7 cellular contexts compared by ENCODE assay signal in the genomic region with DNA sequence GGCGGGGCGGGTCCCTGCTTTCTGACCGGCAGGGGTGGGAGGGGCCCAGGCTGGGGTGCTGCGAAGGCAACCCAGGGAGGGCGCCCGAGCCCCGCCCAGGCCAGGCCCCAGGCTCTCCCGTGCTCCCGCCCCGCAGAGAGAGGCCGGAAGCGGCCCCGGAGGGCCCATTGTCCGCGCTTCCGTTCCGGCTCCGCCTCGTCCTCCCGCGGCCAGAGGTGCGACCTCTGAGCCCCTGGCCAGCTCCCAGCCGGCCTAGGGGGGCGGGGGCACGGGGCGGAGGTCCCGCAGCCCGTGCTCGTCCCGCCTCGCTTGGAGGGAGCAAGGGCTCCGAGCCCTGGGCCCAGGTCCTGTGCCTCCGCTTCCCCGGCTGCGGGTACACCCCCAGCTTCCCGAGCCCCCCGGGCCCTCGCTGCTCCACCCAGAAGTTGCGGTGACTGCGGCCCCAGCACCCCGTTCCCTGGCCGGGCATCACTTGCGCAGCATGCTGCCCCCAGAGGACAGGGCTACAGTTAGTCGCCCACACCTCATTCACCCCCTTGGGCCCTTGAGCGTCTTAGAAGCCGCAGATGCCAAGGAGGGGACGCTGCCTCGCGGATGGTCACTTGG. TPM values are rescaled to one million over a fixed set of nuclear protein-coding genes. Genes with fewer than 3 reads are reported as not detected.
A peak's percentile ranks its signal among the peaks of the same experiment; 100 is the strongest.
DNase-seq lines count a peak whose midpoint lies in the region; ATAC-seq and TF ChIP-seq lines count a peak whose summit lies in the region.

No MANE protein-coding gene starts in this region.

- H3K9me3 ChIP-seq in body of pancreas, result no peaks in the 10 kb centered on the region
- H3K9me3 ChIP-seq in iPS-18c (ENCODE audit: control insufficient read depth, insufficient read depth, low read length), result no peaks in the 10 kb centered on the region
- no peaks in the 10 kb centered on the region for H3K9me3 ChIP-seq in skeletal muscle tissue (ENCODE audit: control insufficient read depth in 3 of 3, low read length in 3 of 3)

- H3K27ac ChIP-seq in body of pancreas (peak overlapping the region; percentile 86 to 97 (median 94)), skeletal muscle tissue (ENCODE audit: low read depth, low read length) (peak overlapping the region; percentile 95)

- TF ChIP-seq RAD21 in Ishikawa (IDR thresholded peaks at IDR 0.05; ENCODE audit: low read depth), result peak; percentile 13; the same call in 1 of the 2 replicates

- intact Hi-C loops in body of pancreas (cut with DNase I), result loop anchor here (5.0 kb wide), 1 partner anchor 305 kb away; no protein-coding TSS in a partner anchor

- DNase-seq in GM12864 (ENCODE audit: low read depth) (peak; percentile 30), T-helper 2 cell (peak in 4 of 5 experiments; percentile 34 to 67 (median 46)), body of pancreas (peak; percentile 91 to 97 (median 94))

- H3K4me3 ChIP-seq in GM12864 (ENCODE audit: low read depth, low read length), result peak overlapping the region; percentile 62
- peak overlapping the region; percentile 28 to 46 for H3K4me3 ChIP-seq in body of pancreas
- H3K4me3 ChIP-seq in iPS-18c (ENCODE audit: insufficient read depth, low read depth, low read length), result peak overlapping the region; percentile 75
- peak overlapping the region; percentile 77 to 88 (median 85) for H3K4me3 ChIP-seq in skeletal muscle tissue (ENCODE audit: low read length in 3 of 3)

- ATAC-seq in GM21723 (IDR thresholded peaks at IDR 0.05; ENCODE audit: unreplicated experiment), result peak; percentile 95
- ATAC-seq in body of pancreas, result peak; percentile 90

- H3K9ac ChIP-seq in skeletal muscle tissue (ENCODE audit: low read depth in 1 of 3, low read length in 3 of 3), result peak overlapping the region; percentile 88 to 91 (median 89)

- peak; percentile 75 to 91 (median 88) for TF ChIP-seq POLR2A in body of pancreas (IDR thresholded peaks at IDR 0.05)

- peak; percentile 45; the same call in 1 of the 2 replicates for TF ChIP-seq EP300 in Ishikawa (IDR thresholded peaks at IDR 0.05; ENCODE audit: borderline replicate concordance)

- H3K36me3 ChIP-seq in body of pancreas (replicated peaks in 1 of 2; ENCODE audit: insufficient read depth in 1 of 2, low read depth in 2 of 2) (no peaks in the 10 kb centered on the region), skeletal muscle tissue (ENCODE audit: control insufficient read depth in 3 of 3, insufficient read depth in 3 of 3, low read length in 3 of 3) (no peaks in the 10 kb centered on the region)

- 0% methylated on average over 8 to 35 of the region's 49 CpGs for WGBS in body of pancreas, 2 donors

- H3K4me1 ChIP-seq in body of pancreas (peaks cover 53% of the 10 kb centered on the region), skeletal muscle tissue (ENCODE audit: control insufficient read depth in 3 of 3, insufficient read depth in 3 of 3, low read length in 3 of 3) (peaks cover 51 to 55% (median 54%) of the 10 kb centered on the region in 3 donors)

- H3K27me3 ChIP-seq in body of pancreas (no peaks in the 10 kb centered on the region), skeletal muscle tissue (ENCODE audit: control insufficient read depth in 3 of 3, insufficient read depth in 3 of 3, low read length in 3 of 3) (no peaks in the 10 kb centered on the region)

- TF ChIP-seq CTCF in GM12864 (IDR thresholded peaks at IDR 0.05; ENCODE audit: low read depth, low read length, missing control alignments) (no peak), body of pancreas (IDR thresholded peaks at IDR 0.05) (peak in 3 of 7 experiments; percentile 1 to 23 (median 5))

TF ChIP-seq in Ishikawa, 13 proteins besides CTCF, POLR2A, EP300 and RAD21:
- TF ChIP-seq CREB1 (IDR thresholded peaks at IDR 0.05; ENCODE audit: low read depth) (no peak), YY1 (IDR thresholded peaks at IDR 0.05; ENCODE audit: low read depth) (peak; percentile 49; the same call in 1 of the 2 replicates), ZBTB7A (IDR thresholded peaks at IDR 0.05; ENCODE audit: low read depth) (peak; percentile 90), TCF12 (IDR thresholded peaks at IDR 0.05; ENCODE audit: low read depth) (peak; percentile 80), TAF1 (IDR thresholded peaks at IDR 0.05; ENCODE audit: low read depth) (peak; percentile 19; the same call in 1 of the 2 replicates), NFIC (IDR thresholded peaks at IDR 0.05) (no peak; the same call in 1 of the 2 replicates), TEAD4 (IDR thresholded peaks at IDR 0.05) (0 out of 2 replicates have a peak, but pooled peaks have one; percentile 20)
- TF ChIP-seq, protein P1, sequence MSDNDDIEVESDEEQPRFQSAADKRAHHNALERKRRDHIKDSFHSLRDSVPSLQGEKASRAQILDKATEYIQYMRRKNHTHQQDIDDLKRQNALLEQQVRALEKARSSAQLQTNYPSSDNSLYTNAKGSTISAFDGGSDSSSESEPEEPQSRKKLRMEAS (IDR thresholded peaks at IDR 0.05), result peak; percentile 43
- TF ChIP-seq, protein P2, sequence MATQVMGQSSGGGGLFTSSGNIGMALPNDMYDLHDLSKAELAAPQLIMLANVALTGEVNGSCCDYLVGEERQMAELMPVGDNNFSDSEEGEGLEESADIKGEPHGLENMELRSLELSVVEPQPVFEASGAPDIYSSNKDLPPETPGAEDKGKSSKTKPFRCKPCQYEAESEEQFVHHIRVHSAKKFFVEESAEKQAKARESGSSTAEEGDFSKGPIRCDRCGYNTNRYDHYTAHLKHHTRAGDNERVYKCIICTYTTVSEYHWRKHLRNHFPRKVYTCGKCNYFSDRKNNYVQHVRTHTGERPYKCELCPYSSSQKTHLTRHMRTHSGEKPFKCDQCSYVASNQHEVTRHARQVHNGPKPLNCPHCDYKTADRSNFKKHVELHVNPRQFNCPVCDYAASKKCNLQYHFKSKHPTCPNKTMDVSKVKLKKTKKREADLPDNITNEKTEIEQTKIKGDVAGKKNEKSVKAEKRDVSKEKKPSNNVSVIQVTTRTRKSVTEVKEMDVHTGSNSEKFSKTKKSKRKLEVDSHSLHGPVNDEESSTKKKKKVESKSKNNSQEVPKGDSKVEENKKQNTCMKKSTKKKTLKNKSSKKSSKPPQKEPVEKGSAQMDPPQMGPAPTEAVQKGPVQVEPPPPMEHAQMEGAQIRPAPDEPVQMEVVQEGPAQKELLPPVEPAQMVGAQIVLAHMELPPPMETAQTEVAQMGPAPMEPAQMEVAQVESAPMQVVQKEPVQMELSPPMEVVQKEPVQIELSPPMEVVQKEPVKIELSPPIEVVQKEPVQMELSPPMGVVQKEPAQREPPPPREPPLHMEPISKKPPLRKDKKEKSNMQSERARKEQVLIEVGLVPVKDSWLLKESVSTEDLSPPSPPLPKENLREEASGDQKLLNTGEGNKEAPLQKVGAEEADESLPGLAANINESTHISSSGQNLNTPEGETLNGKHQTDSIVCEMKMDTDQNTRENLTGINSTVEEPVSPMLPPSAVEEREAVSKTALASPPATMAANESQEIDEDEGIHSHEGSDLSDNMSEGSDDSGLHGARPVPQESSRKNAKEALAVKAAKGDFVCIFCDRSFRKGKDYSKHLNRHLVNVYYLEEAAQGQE (IDR thresholded peaks at IDR 0.05; ENCODE audit: low read depth), result no peak

RNA-seq across cellular contexts. Expression of a gene that starts 20.4 kb away (rescaled TPM):
- total RNA-seq in body of pancreas (100 to 1,000 TPM in 1 of 2 donors, 10 to 100 TPM in 1; 47.7 to 135 TPM), skeletal muscle tissue (92.4 TPM)

Comparison
In these comparisons a context has a peak if more than half of its experiments do, and no peak if none do; other contexts are left out.
1. Peak in every context shown above with its lines: DNase-seq, ATAC-seq, H3K4me3 ChIP-seq and H3K27ac ChIP-seq.
2. DNase-seq: peak in every context shown above with its lines; median percentile 94 in body of pancreas; 46 in T-helper 2 cell; 30 in GM12864.